ENCODE assay signal across 8 cellular contexts in the genomic region with DNA sequence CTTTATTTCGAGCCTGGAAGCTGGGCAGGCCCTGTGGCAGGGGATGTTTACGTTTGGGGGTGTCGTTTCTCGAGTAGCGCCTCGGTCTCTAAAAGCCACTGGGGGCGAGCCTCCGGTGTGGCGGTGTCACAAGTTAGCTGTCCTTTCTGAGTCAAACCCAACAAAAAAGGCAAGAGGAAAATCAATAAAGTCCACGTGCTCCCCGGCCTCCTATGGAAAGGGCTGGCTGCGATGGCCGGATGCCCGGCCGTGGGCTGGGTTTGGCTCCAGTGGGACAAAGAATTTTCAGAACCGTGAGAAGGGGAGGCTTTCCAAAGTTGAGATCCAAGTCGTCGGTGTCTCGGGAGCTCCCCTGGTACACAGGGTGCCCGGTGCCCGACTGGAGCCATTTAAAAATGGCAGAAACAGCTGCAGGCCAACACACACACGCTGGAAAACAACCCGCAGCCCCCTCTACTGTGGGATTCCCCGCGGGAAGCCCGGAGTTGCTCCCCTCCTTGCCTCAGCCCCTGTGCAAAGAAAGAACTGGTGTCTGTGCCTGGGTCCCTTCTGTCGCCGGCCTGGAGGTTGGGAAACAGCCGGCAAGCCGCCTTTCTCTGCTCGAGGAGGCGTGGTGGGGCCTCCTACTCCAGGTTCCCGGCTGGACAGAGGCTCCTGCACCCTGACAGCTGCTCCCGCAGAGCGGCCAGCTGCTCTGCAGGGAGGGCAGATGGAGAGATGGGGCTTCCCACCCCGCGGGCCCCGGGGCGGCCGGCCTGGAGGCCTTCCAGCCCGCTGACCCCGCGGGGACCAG. TPM values are rescaled to one million over a fixed set of nuclear protein-coding genes. Genes with fewer than 3 reads are reported as not detected.
A peak's percentile ranks its signal among the peaks of the same experiment; 100 is the strongest.
DNase-seq lines count a peak whose midpoint lies in the region; ATAC-seq and TF ChIP-seq lines count a peak whose summit lies in the region.

No MANE protein-coding gene starts in this region.

- H4K20me1 ChIP-seq in osteoblast (ENCODE audit: insufficient read depth, low read length) = no peaks in the 10 kb centered on the region

- H3K4me3 ChIP-seq in AG04450 (ENCODE audit: low read depth, low read length) (peak overlapping the region; percentile 62), GM12875 (ENCODE audit: low read depth, low read length) (peak overlapping the region; percentile 84), ascending aorta (peak overlapping the region; percentile 95 to 97), heart right ventricle (peak overlapping the region; percentile 63 to 84 (median 68)), osteoblast (ENCODE audit: insufficient read depth, low read length) (peak overlapping the region; percentile 82)

- H3K27me3 ChIP-seq in AG04450 (ENCODE audit: control insufficient read depth, insufficient read depth, low read length) (no peaks in the 10 kb centered on the region), ascending aorta (no peaks in the 10 kb centered on the region), heart right ventricle (peaks cover 0 to 31% (median 0%) of the 10 kb centered on the region in 7 donors), osteoblast (ENCODE audit: insufficient read depth, low read length) (no peaks in the 10 kb centered on the region)

- H2AFZ ChIP-seq in osteoblast (ENCODE audit: low read length) = peak overlapping the region; percentile 90

- no peaks in the 10 kb centered on the region for H3K36me3 ChIP-seq in ascending aorta
- no peaks in the 10 kb centered on the region for H3K36me3 ChIP-seq in heart right ventricle
- H3K36me3 ChIP-seq in osteoblast (ENCODE audit: insufficient read depth, low read length) = no peaks in the 10 kb centered on the region

- POLR2A ChIA-PET in AG04450 (lab: Yijun Ruan, JAX) = interaction anchor here (0.5 to 2.6 kb wide), 5 partner anchors 26 to 217 kb away, joined by 3 to 11 read pairs (median 6); no protein-coding TSS in a partner anchor

- 3 to 4% methylated on average over 43 of the region's 43 CpGs for WGBS in heart right ventricle, 2 donors

- H3K9me3 ChIP-seq in AG04450 (ENCODE audit: control insufficient read depth, insufficient read depth, low read length) (no peaks in the 10 kb centered on the region; the same call in none of the 2 replicates), ascending aorta (no peaks in the 10 kb centered on the region), heart right ventricle (peaks cover 0 to 8% (median 0%) of the 10 kb centered on the region in 11 donors), osteoblast (ENCODE audit: low read depth, low read length) (no peaks in the 10 kb centered on the region)

- DNase-seq in AG04450 (ENCODE audit: low read depth, low spot score) (peak; percentile 11), NCI-H345 (lab: John Stamatoyannopoulos, UW) (peak; percentile 64), ascending aorta (ENCODE audit: low spot score in 2 of 2) (peak; percentile 24 to 87), heart right ventricle (peak; percentile 72 to 77), osteoblast (ENCODE audit: insufficient read length, low spot score, missing footprints) (peak; percentile 99), A172 (ENCODE audit: low spot score) (no peak)

- peak; percentile 56 to 85 (median 75) for ATAC-seq in heart right ventricle
- ATAC-seq in HG03342 (IDR thresholded peaks at IDR 0.05; ENCODE audit: unreplicated experiment) = no peak

- CTCF ChIA-PET in AG04450 (lab: Charles Lee) = interaction anchor here (1.0 to 1.3 kb wide), 2 partner anchors 105 to 228 kb away, joined by 3 to 8 read pairs; a partner anchor contains a TSS

- peaks cover 4 to 16% of the 10 kb centered on the region in 2 donors for H3K4me1 ChIP-seq in ascending aorta
- H3K4me1 ChIP-seq in heart right ventricle = peaks cover 7 to 42% (median 27%) of the 10 kb centered on the region in 9 donors
- peaks cover 23% of the 10 kb centered on the region for H3K4me1 ChIP-seq in osteoblast (ENCODE audit: insufficient read depth, low read length)

- peak overlapping the region; percentile 93 for H3K4me2 ChIP-seq in osteoblast (ENCODE audit: insufficient read depth, low read length)

- intact Hi-C loops in ascending aorta (cut with DNase I) (loop anchor here (1.0 to 5.0 kb wide), 2 partner anchors 55 to 221 kb away; a partner anchor contains a TSS), heart right ventricle (cut with DNase I) (loop anchor here in 4 of 10 donors (5.0 to 10.0 kb wide), 5 partner anchors 56 to 109 kb away; a partner anchor contains a TSS)

- TF ChIP-seq CTCF in AG04450 (IDR thresholded peaks at IDR 0.05; ENCODE audit: low read depth, low read length) (no peak), GM12875 (IDR thresholded peaks at IDR 0.05; ENCODE audit: borderline replicate concordance, insufficient read depth, low read depth, low read length) (no peak), ascending aorta (IDR thresholded peaks at IDR 0.05) (no peak), heart right ventricle (IDR thresholded peaks at IDR 0.05) (no peak), osteoblast (IDR thresholded peaks at IDR 0.05; ENCODE audit: extremely low read depth, low read depth, low read length) (no peak)

- H3K79me2 ChIP-seq in osteoblast (ENCODE audit: insufficient read depth, low read length) = peaks cover 52% of the 10 kb centered on the region

- H3K27ac ChIP-seq in AG04450 (ENCODE audit: low read depth, low read length) (peak overlapping the region; percentile 75), ascending aorta (peak overlapping the region; percentile 87 to 93), heart right ventricle (peak overlapping the region; percentile 73 to 92 (median 84)), osteoblast (ENCODE audit: low read depth, low read length) (peak overlapping the region; percentile 76)

RNA-seq across cellular contexts. Expression of a gene that starts 1.9 kb away (rescaled TPM):
- polyA plus RNA-seq in AG04450 (2011; rRNA removed) (4.4 and 4.6 TPM in 2 replicates), heart right ventricle (1 to 10 TPM; 3.4 to 4.9 TPM)
- polyA minus RNA-seq in AG04450 (2011; rRNA and poly(A)+ RNA removed) = 3.6 and 4.0 TPM in 2 replicates
- total RNA-seq in ascending aorta (3.2 TPM), heart right ventricle (10 to 100 TPM; 13.2 to 25.7 (median 16.2) TPM), osteoblast (4.4 and 4.7 TPM in 2 replicates)
- 6.9 and 7.6 TPM in 2 replicates for total RNA-seq in A172 (2014; rRNA removed; shearing (Covaris generic))

RNA-seq across cellular contexts. Expression of a gene that starts 55.0 kb away (rescaled TPM):
- polyA plus RNA-seq in AG04450 (2011; rRNA removed) (5.8 and 8.4 TPM in 2 replicates), heart right ventricle (10 to 100 TPM; 11.5 to 26.6 TPM)
- 11.4 and 11.9 TPM in 2 replicates for polyA minus RNA-seq in AG04450 (2011; rRNA and poly(A)+ RNA removed)
- total RNA-seq in ascending aorta (62.3 TPM), heart right ventricle (10 to 100 TPM; 17.3 to 37.9 (median 20.9) TPM), osteoblast (12.7 and 14.1 TPM in 2 replicates)
- total RNA-seq in A172 (2014; rRNA removed; shearing (Covaris generic)) = 5.4 and 10.1 TPM in 2 replicates
